In the genomic region with DNA sequence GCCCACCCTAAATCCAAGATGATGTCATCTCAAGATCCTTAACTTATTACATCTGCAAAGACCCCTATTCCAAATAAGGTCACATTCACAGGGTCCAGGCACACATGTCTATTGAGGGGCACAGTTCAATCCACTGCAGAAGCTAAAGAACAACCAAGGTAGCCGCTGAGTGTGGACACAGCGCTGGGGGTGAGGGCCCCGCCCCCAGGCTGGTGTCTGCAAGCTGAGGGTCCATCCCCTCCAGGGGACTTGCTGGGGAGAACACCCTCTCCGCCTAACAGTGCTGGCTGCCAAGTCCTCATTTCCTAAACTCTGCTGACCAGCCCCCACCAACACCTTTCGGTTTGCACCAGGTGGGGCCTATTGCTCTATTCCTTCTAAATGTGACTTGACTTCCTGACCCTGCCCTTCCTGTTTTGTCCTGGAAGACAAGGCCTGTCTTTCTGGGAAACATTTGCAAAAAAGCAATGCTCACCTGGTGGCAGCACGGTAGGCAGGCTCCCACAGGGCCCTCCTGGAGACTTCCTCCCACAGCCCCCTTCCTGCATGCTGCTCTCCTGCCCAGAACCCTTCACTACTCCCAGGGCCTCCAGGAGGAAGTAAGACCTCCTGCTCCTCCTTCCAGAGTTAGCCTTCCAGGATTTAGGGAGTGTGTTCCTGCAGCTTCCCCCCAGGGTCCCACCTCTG, we compare ENCODE assay signal across 1 cellular context.
TF ChIP-seq lines count a peak whose summit lies in the region.

No MANE protein-coding gene starts in this region.

TF ChIP-seq in HEK293, 187 proteins besides CTCF, POLR2A, EP300 and RAD21 (continued from another document):
- TF ChIP-seq, protein P1, sequence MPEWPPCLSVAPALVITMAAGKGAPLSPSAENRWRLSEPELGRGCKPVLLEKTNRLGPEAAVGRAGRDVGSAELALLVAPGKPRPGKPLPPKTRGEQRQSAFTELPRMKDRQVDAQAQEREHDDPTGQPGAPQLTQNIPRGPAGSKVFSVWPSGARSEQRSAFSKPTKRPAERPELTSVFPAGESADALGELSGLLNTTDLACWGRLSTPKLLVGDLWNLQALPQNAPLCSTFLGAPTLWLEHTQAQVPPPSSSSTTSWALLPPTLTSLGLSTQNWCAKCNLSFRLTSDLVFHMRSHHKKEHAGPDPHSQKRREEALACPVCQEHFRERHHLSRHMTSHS (tag by site-specific recombination; IDR thresholded peaks at IDR 0.05) = no peak
- no peak for TF ChIP-seq ZNF585B (tag by site-specific recombination; IDR thresholded peaks at IDR 0.05)
- TF ChIP-seq GFI1B (tag by site-specific recombination; IDR thresholded peaks at IDR 0.05) = no peak
- TF ChIP-seq ZSCAN23 (tag by site-specific recombination; IDR thresholded peaks at IDR 0.05) = no peak
- TF ChIP-seq ZFP69B (tag by site-specific recombination; IDR thresholded peaks at IDR 0.05) = no peak
- TF ChIP-seq, protein P2, sequence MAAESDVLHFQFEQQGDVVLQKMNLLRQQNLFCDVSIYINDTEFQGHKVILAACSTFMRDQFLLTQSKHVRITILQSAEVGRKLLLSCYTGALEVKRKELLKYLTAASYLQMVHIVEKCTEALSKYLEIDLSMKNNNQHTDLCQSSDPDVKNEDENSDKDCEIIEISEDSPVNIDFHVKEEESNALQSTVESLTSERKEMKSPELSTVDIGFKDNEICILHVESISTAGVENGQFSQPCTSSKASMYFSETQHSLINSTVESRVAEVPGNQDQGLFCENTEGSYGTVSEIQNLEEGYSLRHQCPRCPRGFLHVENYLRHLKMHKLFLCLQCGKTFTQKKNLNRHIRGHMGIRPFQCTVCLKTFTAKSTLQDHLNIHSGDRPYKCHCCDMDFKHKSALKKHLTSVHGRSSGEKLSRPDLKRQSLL (tag by site-specific recombination; IDR thresholded peaks at IDR 0.05) = no peak
- TF ChIP-seq MZF1 (tag by site-specific recombination; IDR thresholded peaks at IDR 0.05; ENCODE audit: borderline replicate concordance) = no peak
- no peak for TF ChIP-seq ZNF843 (tag by site-specific recombination; IDR thresholded peaks at IDR 0.05)
- no peak for TF ChIP-seq ZNF138 (tag by site-specific recombination; IDR thresholded peaks at IDR 0.05; ENCODE audit: borderline replicate concordance)
